In the genomic region with DNA sequence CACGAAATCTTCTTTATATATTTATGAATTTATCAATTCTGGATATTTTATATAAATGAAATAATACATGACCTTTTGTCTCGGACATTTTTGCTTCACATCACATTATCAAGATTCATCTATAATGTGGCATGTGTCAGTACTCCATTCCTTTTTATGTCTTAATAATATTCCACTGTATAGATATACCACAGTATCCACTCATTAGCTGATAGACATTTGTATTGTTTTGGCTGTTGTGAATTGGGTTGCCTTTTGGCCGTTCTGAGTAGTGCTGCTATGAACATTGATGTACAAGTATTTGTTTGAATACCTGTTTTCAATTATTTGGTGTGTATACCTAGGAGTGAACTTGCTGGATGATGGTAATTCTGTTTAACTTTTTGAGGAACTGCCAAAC, we compare ENCODE assay signal across 31 cellular contexts.
"Had no signal": no experiment of that assay in that cellular context is flagged by ENCODE, and none has a peak within 500 bp of the region (broad histone marks: within the 10 kb centered on the region; RNA-seq: fewer than 3 reads in every experiment).

No MANE protein-coding gene starts in this region.

- H3K9me3 ChIP-seq: adrenal gland, body of pancreas, breast epithelium had no signal

- DNase-seq: activated effector memory CD4-positive, alpha-beta T cell treated with anti-CD3 and anti-CD28 coated beads, Interleukin-2, amount 50 U/mL, for 16 hours; activated effector memory CD4-positive, alpha-beta T cell treated with Interleukin-2 at 50 U/mL for 16 hours; activated gamma-delta T cell; activated gamma-delta T cell treated with Interleukin-2 at 50 U/mL for 16 hours; activated naive CD4-positive, alpha-beta T cell; activated naive CD4-positive, alpha-beta T cell treated with anti-CD3 and anti-CD28 coated beads for 36 hours; activated naive CD4-positive, alpha-beta T cell treated with anti-CD3 and anti-CD28 coated beads, Interleukin-2, amount 10 ng/mL, durations not matched to agents 7 days and 5 days; activated naive CD4-positive, alpha-beta T cell treated with anti-CD3 and anti-CD28 coated beads, Interleukin-2, amount 50 U/mL, for 16 hours; activated naive CD4-positive, alpha-beta T cell treated with Interleukin-2 at 50 U/mL for 16 hours; activated naive CD8-positive, alpha-beta T cell treated with anti-CD3 and anti-CD28 coated beads for 36 hours; activated naive CD8-positive, alpha-beta T cell treated with anti-CD3 and anti-CD28 coated beads, Interleukin-2, amount 10 ng/mL, durations not matched to agents 7 days and 5 days; activated naive CD8-positive, alpha-beta T cell treated with anti-CD3 and anti-CD28 coated beads, Interleukin-2, amount 50 U/mL, for 24 hours; activated T-cell treated with anti-CD3 and anti-CD28 coated beads, Interleukin-2, amount 50 U/mL, for 24 hours; activated T-cell treated with anti-CD3 and anti-CD28 coated beads, Interleukin-2, amount 50 U/mL, for 4 hours; activated T-cell treated with anti-CD3 and anti-CD28 coated beads, Interleukin-2, amount 50 U/mL, for 48 hours; activated T-cell treated with anti-CD3 and anti-CD28 coated beads, Interleukin-2, amount 50 U/mL, for 72 hours; adrenal gland; amniotic stem cell; amygdala; anterior cingulate cortex; aorta; body of pancreas; brain microvascular endothelial cell; caudate nucleus; central memory CD4-positive, alpha-beta T cell; cerebellar nuclear complex had no signal

- H3K36me3 ChIP-seq: adrenal gland, ascending aorta, brain microvascular endothelial cell, breast epithelium, cardiac muscle cell had no signal

- H3K27ac ChIP-seq: adrenal gland, ascending aorta, body of pancreas, brain microvascular endothelial cell, breast epithelium, cardiac muscle cell had no signal

- H3K27me3 ChIP-seq: adrenal gland, ascending aorta, body of pancreas, brain microvascular endothelial cell, breast epithelium, cardiac muscle cell had no signal

- H3K4me1 ChIP-seq: adrenal gland, ascending aorta, body of pancreas, breast epithelium had no signal

- ATAC-seq: activated naive CD4-positive, alpha-beta T cell treated with anti-CD3 and anti-CD28 coated beads, Interleukin-2, amount 50 U/mL, for 72 hours; activated naive CD8-positive, alpha-beta T cell treated with anti-CD3 and anti-CD28 coated beads, Interleukin-2, amount 50 U/mL, for 24 hours; activated T-cell treated with anti-CD3 and anti-CD28 coated beads, Interleukin-2, amount 50 U/mL, for 4 hours; activated T-cell treated with anti-CD3 and anti-CD28 coated beads, Interleukin-2, amount 50 U/mL, for 72 hours; activated T-helper 17 cell treated with anti-CD3 and anti-CD28 coated beads, Interleukin-2, amount 50 U/mL, for 72 hours; body of pancreas had no signal

- H3K4me3 ChIP-seq: adrenal gland, ascending aorta, body of pancreas, breast epithelium, cardiac muscle cell had no signal
